Comparison of ENCODE assay signal across 1 cellular context in genomic region chr20:38445402-38445801, GRCh38.
TF ChIP-seq lines count a peak whose summit lies in the region.

No MANE protein-coding gene starts in this region.

TF ChIP-seq in HepG2, 621 proteins besides CTCF, POLR2A, EP300 and RAD21 (continues in another document):
- TF ChIP-seq FOXA3 (CRISPR knock-in tag; IDR thresholded peaks at IDR 0.05) (0 out of 2 replicates have a peak, but pooled peaks have one; percentile 15), ZNF253 (CRISPR knock-in tag; IDR thresholded peaks at IDR 0.05; ENCODE audit: borderline replicate concordance) (no peak), ZBTB7A (CRISPR knock-in tag; IDR thresholded peaks at IDR 0.05) (no peak), ARID5B (CRISPR knock-in tag; IDR thresholded peaks at IDR 0.05) (peak; percentile 27; the same call in 1 of the 2 replicates), NFYB (CRISPR knock-in tag; IDR thresholded peaks at IDR 0.05) (no peak), HNF4G (IDR thresholded peaks at IDR 0.05; ENCODE audit: borderline replicate concordance, low read depth, low read length) (peak; percentile 22; the same call in 1 of the 2 replicates), HNF4G (CRISPR knock-in tag; IDR thresholded peaks at IDR 0.05; ENCODE audit: borderline replicate concordance, low read depth) (no peak), NR2F1 (CRISPR knock-in tag; IDR thresholded peaks at IDR 0.05) (peak; percentile 55 to 62; a peak in 1 of 4 replicates), CEBPG (CRISPR knock-in tag; IDR thresholded peaks at IDR 0.05) (0 out of 2 replicates have a peak, but pooled peaks have one; percentile 12), ZBTB26 (CRISPR knock-in tag; IDR thresholded peaks at IDR 0.05; ENCODE audit: borderline replicate concordance) (0 out of 2 replicates have a peak, but pooled peaks have one; percentile 28), MAX (IDR thresholded peaks at IDR 0.05) (0 out of 2 replicates have a peak, but pooled peaks have one; percentile 26), RCOR2 (CRISPR knock-in tag; IDR thresholded peaks at IDR 0.05) (peak; percentile 42; the same call in 1 of the 2 replicates), ZNF280D (CRISPR knock-in tag; IDR thresholded peaks at IDR 0.05) (peak; percentile 20; the same call in 1 of the 2 replicates), HDAC1 (CRISPR knock-in tag; IDR thresholded peaks at IDR 0.05) (peak; percentile 22; the same call in 1 of the 2 replicates), EHMT2 (IDR thresholded peaks at IDR 0.05; ENCODE audit: borderline replicate concordance, low read depth, low read length) (0 out of 2 replicates have a peak, but pooled peaks have one; percentile 5), DNMT1 (CRISPR knock-in tag; IDR thresholded peaks at IDR 0.05) (no peak), NONO (IDR thresholded peaks at IDR 0.05) (no peak), NONO (CRISPR knock-in tag; conservative IDR thresholded peaks at IDR 0.05) (no peak), ZNF292 (CRISPR knock-in tag; IDR thresholded peaks at IDR 0.05; ENCODE audit: borderline replicate concordance, low read depth) (peak; percentile 20; the same call in 1 of the 2 replicates), ZBED4 (CRISPR knock-in tag; IDR thresholded peaks at IDR 0.05; ENCODE audit: borderline replicate concordance) (peak; percentile 81; the same call in 1 of the 2 replicates), KDM1A (CRISPR knock-in tag; IDR thresholded peaks at IDR 0.05) (peak; percentile 88; the same call in 1 of the 2 replicates), HMG20B (CRISPR knock-in tag; conservative IDR thresholded peaks at IDR 0.05) (peak; percentile 44; the same call in 1 of the 2 replicates), GFI1 (CRISPR knock-in tag; IDR thresholded peaks at IDR 0.05; ENCODE audit: borderline replicate concordance) (peak; percentile 90), ZNF580 (CRISPR knock-in tag; IDR thresholded peaks at IDR 0.05; ENCODE audit: borderline replicate concordance, low read depth) (peak; percentile 72; the same call in 1 of the 2 replicates), HDAC2 (CRISPR knock-in tag; IDR thresholded peaks at IDR 0.05) (peak; percentile 51; the same call in 1 of the 2 replicates), NFRKB (IDR thresholded peaks at IDR 0.05) (no peak), TARDBP (CRISPR knock-in tag; IDR thresholded peaks at IDR 0.05) (peak; percentile 53; the same call in 1 of the 2 replicates), ZNF263 (CRISPR knock-in tag; IDR thresholded peaks at IDR 0.05) (0 out of 2 replicates have a peak, but pooled peaks have one; percentile 20), RFX3 (CRISPR knock-in tag; IDR thresholded peaks at IDR 0.05) (0 out of 2 replicates have a peak, but pooled peaks have one; percentile 35), ZUFSP (CRISPR knock-in tag; IDR thresholded peaks at IDR 0.05; ENCODE audit: borderline replicate concordance) (no peak), CEBPB (IDR thresholded peaks at IDR 0.05; ENCODE audit: borderline replicate concordance, low read depth, low read length) (peak; percentile 65; the same call in 1 of the 2 replicates), KIAA2018 (CRISPR knock-in tag; IDR thresholded peaks at IDR 0.05; ENCODE audit: borderline replicate concordance) (no peak)
